Comparison of ENCODE assay signal across 18 cellular contexts in the genomic region with DNA sequence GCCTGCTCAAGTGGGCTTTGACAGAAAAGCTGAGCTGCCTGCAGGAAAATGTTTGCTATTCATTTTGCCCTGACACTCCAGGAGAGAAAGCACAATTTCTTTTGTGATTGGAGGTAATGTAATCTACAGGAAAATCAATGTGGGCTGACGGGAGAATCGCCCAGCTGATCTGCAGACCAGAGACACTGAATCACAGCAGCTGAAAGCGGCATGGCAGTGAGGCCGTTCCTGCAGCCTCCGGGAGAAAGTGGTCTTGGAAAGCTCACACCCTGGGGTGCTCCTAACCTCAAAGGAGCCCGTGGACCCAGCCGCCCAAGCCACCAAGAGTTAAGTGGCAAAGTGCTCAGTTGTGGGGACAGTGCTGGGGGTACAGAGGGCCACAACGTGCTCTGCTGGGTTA.
"Had no signal": no experiment of that assay in that cellular context is flagged by ENCODE, and none has a peak within 500 bp of the region (broad histone marks: within the 10 kb centered on the region; RNA-seq: fewer than 3 reads in every experiment).

No MANE protein-coding gene starts in this region.

- H3K9me3 Mint-ChIP-seq: natural killer cell had no signal

- H3K27me3 ChIP-seq: esophagus muscularis mucosa, gastrocnemius medialis, left lung, right atrium auricular region, testis, transverse colon had no signal

- H3K36me3 ChIP-seq: esophagus muscularis mucosa, gastrocnemius medialis, left lung, lower lobe of right lung, right atrium auricular region, transverse colon had no signal

- H3K27ac ChIP-seq: epithelial cell of prostate, esophagus muscularis mucosa, gastrocnemius medialis, left lung, lower lobe of right lung, right atrium auricular region, testis, transverse colon had no signal

- H3K4me3 Mint-ChIP-seq: memory B cell; mesothelial cell of epicardium; natural killer cell; stimulated activated effector memory CD8-positive, alpha-beta T cell treated with anti-CD3 and anti-CD28 coated beads, Interleukin-12 subunit alpha, Interleukin-12 subunit beta, amount 100 ng/mL, for 72 hours had no signal

- H3K36me3 Mint-ChIP-seq: memory B cell; mesothelial cell of epicardium; natural killer cell; stimulated activated effector memory CD8-positive, alpha-beta T cell treated with anti-CD3 and anti-CD28 coated beads, Interleukin-12 subunit alpha, Interleukin-12 subunit beta, amount 100 ng/mL, for 72 hours had no signal

- H3K27ac Mint-ChIP-seq: memory B cell; mesothelial cell of epicardium; natural killer cell; stimulated activated effector memory CD8-positive, alpha-beta T cell treated with anti-CD3 and anti-CD28 coated beads, Interleukin-12 subunit alpha, Interleukin-12 subunit beta, amount 100 ng/mL, for 72 hours had no signal

- H3K4me3 ChIP-seq: esophagus muscularis mucosa, gastrocnemius medialis, left lung, lower lobe of right lung, right atrium auricular region, smooth muscle cell, testis, transverse colon had no signal

- DNase-seq: effector memory CD4-positive, alpha-beta T cell; gastrocnemius medialis; glutamatergic neuron; lower lobe of right lung; natural killer cell; stimulated activated CD4-positive, alpha-beta T cell treated with anti-CD3 and anti-CD28 coated beads, Interleukin-4, amount 100 ng/mL, for 1 hour; stimulated activated CD8-positive, alpha-beta memory T cell treated with anti-CD3 and anti-CD28 coated beads, Interleukin-4, amount 100 ng/mL, for 48 hours; stimulated activated naive CD8-positive, alpha-beta T cell treated with anti-CD3 and anti-CD28 coated beads, Interleukin-15, Interleukin-2, amounts not matched to agents 100 U/mL and 50 U/mL, for 24 hours; testis; transverse colon had no signal

- H3K4me1 ChIP-seq: gastrocnemius medialis, left lung, lower lobe of right lung, right atrium auricular region, testis had no signal

- H3K4me1 Mint-ChIP-seq: memory B cell; natural killer cell; stimulated activated effector memory CD8-positive, alpha-beta T cell treated with anti-CD3 and anti-CD28 coated beads, Interleukin-12 subunit alpha, Interleukin-12 subunit beta, amount 100 ng/mL, for 72 hours had no signal

- H3K9me3 ChIP-seq: esophagus muscularis mucosa, gastrocnemius medialis, left lung, lower lobe of right lung, right atrium auricular region, testis, transverse colon had no signal

- H3K4me2 ChIP-seq: smooth muscle cell had no signal
